In genomic region chr7:48249162-48249561, GRCh38 we compare ENCODE assay signal across 8 cellular contexts.
"Had no signal": no experiment of that assay in that cellular context is flagged by ENCODE, and none has a peak within 500 bp of the region (broad histone marks: within the 10 kb centered on the region; RNA-seq: fewer than 3 reads in every experiment).

No MANE protein-coding gene starts in this region.

- H3K4me3 ChIP-seq: GM23338, K562 had no signal

- H2AFZ ChIP-seq: GM23338 had no signal

- DNase-seq: H9, HCEC 1CT, IMR-90 had no signal

- ATAC-seq: GM23338, K562 had no signal

- H3K4me2 ChIP-seq: GM23338 had no signal

- FAIRE-seq: H1, H54, HTR-8/SVneo, K562 had no signal
